ENCODE assay signal across 1 cellular context in the genomic region with DNA sequence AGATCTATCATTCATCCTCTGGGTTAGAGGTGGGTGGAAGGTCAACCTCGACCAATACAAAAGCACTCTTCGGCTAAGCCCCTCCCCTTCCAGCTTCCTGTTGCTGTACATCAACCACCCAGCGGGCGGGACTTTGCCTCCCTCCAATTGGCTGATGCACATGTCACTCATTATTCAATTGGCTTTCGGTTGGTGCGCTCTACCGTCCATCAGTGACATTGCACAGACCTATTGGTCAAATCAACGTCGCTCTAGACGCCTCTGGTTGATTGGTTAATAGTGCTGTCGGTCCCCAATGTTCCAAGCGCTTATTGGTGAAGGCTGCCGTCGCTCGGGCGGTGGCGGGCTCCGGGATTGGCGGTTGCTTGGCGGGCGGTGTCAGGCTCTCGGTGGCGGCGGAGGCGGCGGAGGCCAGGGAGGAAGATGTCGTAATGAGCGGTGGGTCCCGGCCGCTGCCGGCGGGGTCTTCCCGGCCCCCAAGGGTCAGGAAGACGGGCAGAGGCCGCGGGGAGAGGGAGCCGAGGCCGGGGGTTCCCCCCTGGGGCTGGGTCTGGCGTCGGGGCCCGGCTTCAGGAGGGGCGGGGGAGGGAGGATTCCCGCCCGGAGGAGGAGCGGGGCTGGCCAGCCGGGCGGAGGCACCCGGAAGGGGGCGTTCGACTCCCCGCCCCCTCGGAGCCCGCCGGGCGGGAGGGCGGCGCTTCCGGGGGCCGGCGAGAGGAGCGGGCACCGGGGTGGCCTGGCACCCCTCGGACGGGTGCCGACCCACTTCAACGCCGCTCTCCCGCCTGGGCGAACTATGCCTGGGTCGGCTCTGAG.
A peak's percentile ranks its signal among the peaks of the same experiment; 100 is the strongest.
TF ChIP-seq lines count a peak whose summit lies in the region.

A gene (plus strand): TSS at position 381 of the 816 bp plus-strand sequence. CDS start 51 bp downstream, at position 432.

TF ChIP-seq in K562, 482 proteins besides CTCF, POLR2A, EP300 and RAD21 (continued from another document and continues in another):
- TF ChIP-seq, protein P1, sequence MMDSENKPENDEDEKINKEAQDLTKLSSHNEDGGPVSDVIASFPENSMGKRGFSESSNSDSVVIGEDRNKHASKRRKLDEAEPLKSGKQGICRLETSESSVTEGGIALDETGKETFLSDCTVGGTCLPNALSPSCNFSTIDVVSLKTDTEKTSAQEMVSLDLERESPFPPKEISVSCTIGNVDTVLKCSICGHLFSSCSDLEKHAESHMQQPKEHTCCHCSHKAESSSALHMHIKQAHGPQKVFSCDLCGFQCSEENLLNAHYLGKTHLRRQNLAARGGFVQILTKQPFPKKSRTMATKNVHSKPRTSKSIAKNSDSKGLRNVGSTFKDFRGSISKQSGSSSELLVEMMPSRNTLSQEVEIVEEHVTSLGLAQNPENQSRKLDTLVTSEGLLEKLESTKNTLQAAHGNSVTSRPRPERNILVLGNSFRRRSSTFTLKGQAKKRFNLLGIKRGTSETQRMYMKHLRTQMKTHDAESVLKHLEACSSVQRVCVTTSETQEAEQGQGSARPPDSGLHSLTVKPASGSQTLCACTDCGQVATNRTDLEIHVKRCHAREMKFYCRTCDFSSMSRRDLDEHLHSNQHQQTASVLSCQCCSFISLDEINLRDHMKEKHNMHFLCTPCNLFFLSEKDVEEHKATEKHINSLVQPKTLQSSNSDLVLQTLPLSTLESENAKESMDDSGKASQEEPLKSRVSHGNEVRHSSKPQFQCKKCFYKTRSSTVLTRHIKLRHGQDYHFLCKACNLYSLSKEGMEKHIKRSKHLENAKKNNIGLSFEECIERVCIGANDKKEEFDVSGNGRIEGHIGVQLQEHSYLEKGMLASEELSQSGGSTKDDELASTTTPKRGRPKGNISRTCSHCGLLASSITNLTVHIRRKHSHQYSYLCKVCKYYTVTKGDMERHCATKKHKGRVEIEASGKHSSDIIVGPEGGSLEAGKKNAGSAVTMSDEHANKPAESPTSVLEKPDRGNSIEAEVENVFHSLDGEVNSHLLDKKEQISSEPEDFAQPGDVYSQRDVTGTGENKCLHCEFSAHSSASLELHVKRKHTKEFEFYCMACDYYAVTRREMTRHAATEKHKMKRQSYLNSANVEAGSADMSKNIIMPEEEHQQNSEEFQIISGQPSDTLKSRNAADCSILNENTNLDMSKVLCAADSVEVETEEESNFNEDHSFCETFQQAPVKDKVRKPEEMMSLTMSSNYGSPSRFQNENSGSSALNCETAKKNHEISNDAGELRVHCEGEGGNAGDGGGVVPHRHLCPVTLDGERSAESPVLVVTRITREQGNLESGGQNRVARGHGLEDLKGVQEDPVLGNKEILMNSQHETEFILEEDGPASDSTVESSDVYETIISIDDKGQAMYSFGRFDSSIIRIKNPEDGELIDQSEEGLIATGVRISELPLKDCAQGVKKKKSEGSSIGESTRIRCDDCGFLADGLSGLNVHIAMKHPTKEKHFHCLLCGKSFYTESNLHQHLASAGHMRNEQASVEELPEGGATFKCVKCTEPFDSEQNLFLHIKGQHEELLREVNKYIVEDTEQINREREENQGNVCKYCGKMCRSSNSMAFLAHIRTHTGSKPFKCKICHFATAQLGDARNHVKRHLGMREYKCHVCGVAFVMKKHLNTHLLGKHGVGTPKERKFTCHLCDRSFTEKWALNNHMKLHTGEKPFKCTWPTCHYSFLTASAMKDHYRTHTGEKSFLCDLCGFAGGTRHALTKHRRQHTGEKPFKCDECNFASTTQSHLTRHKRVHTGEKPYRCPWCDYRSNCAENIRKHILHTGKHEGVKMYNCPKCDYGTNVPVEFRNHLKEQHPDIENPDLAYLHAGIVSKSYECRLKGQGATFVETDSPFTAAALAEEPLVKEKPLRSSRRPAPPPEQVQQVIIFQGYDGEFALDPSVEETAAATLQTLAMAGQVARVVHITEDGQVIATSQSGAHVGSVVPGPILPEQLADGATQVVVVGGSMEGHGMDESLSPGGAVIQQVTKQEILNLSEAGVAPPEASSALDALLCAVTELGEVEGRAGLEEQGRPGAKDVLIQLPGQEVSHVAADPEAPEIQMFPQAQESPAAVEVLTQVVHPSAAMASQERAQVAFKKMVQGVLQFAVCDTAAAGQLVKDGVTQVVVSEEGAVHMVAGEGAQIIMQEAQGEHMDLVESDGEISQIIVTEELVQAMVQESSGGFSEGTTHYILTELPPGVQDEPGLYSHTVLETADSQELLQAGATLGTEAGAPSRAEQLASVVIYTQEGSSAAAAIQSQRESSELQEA (IDR thresholded peaks at IDR 0.05; ENCODE audit: low read depth), result no peak
- TF ChIP-seq, protein P2, sequence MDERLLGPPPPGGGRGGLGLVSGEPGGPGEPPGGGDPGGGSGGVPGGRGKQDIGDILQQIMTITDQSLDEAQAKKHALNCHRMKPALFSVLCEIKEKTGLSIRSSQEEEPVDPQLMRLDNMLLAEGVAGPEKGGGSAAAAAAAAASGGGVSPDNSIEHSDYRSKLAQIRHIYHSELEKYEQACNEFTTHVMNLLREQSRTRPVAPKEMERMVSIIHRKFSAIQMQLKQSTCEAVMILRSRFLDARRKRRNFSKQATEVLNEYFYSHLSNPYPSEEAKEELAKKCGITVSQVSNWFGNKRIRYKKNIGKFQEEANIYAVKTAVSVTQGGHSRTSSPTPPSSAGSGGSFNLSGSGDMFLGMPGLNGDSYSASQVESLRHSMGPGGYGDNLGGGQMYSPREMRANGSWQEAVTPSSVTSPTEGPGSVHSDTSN (CRISPR knock-in tag; IDR thresholded peaks at IDR 0.05; ENCODE audit: low read depth), result peak; percentile 100
- TF ChIP-seq, protein P2 (tag; conservative IDR thresholded peaks at IDR 0.05; ENCODE audit: low read depth), result peak; percentile 100
- no peak for TF ChIP-seq YBX1 (IDR thresholded peaks at IDR 0.05)
- peak; percentile 85 for TF ChIP-seq HMGN3 (IDR thresholded peaks at IDR 0.05; ENCODE audit: borderline replicate concordance, extremely low read depth, insufficient read length, low read depth, low read length)
- TF ChIP-seq, protein P3, sequence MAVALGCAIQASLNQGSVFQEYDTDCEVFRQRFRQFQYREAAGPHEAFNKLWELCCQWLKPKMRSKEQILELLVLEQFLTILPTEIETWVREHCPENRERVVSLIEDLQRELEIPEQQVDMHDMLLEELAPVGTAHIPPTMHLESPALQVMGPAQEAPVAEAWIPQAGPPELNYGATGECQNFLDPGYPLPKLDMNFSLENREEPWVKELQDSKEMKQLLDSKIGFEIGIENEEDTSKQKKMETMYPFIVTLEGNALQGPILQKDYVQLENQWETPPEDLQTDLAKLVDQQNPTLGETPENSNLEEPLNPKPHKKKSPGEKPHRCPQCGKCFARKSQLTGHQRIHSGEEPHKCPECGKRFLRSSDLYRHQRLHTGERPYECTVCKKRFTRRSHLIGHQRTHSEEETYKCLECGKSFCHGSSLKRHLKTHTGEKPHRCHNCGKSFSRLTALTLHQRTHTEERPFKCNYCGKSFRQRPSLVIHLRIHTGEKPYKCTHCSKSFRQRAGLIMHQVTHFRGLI (CRISPR knock-in tag; IDR thresholded peaks at IDR 0.05), result no peak
- no peak for TF ChIP-seq ZC3H11A (IDR thresholded peaks at IDR 0.05; ENCODE audit: low read depth, low read length)
- TF ChIP-seq ZNF197 (CRISPR knock-in tag; IDR thresholded peaks at IDR 0.05; ENCODE audit: low read depth), result no peak
- TF ChIP-seq, protein P4, sequence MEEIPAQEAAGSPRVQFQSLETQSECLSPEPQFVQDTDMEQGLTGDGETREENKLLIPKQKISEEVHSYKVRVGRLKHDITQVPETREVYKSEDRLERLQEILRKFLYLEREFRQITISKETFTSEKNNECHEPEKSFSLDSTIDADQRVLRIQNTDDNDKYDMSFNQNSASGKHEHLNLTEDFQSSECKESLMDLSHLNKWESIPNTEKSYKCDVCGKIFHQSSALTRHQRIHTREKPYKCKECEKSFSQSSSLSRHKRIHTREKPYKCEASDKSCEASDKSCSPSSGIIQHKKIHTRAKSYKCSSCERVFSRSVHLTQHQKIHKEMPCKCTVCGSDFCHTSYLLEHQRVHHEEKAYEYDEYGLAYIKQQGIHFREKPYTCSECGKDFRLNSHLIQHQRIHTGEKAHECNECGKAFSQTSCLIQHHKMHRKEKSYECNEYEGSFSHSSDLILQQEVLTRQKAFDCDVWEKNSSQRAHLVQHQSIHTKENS (CRISPR knock-in tag; IDR thresholded peaks at IDR 0.05), result no peak
- TF ChIP-seq ZEB2 (IDR thresholded peaks at IDR 0.05), result no peak
- TF ChIP-seq PHF20 (IDR thresholded peaks at IDR 0.05; ENCODE audit: partially characterized antibody), result peak; percentile 70
- TF ChIP-seq, protein P5, sequence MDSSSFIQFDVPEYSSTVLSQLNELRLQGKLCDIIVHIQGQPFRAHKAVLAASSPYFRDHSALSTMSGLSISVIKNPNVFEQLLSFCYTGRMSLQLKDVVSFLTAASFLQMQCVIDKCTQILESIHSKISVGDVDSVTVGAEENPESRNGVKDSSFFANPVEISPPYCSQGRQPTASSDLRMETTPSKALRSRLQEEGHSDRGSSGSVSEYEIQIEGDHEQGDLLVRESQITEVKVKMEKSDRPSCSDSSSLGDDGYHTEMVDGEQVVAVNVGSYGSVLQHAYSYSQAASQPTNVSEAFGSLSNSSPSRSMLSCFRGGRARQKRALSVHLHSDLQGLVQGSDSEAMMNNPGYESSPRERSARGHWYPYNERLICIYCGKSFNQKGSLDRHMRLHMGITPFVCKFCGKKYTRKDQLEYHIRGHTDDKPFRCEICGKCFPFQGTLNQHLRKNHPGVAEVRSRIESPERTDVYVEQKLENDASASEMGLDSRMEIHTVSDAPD (CRISPR knock-in tag; IDR thresholded peaks at IDR 0.05), result no peak
- peak; percentile 42; the same call in 1 of the 2 replicates for TF ChIP-seq PML (IDR thresholded peaks at IDR 0.05; ENCODE audit: low read length)
- TF ChIP-seq, protein P6, sequence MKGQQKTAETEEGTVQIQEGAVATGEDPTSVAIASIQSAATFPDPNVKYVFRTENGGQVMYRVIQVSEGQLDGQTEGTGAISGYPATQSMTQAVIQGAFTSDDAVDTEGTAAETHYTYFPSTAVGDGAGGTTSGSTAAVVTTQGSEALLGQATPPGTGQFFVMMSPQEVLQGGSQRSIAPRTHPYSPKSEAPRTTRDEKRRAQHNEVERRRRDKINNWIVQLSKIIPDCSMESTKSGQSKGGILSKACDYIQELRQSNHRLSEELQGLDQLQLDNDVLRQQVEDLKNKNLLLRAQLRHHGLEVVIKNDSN (CRISPR knock-in tag; IDR thresholded peaks at IDR 0.05), result no peak
- no peak for TF ChIP-seq SMAD2 (IDR thresholded peaks at IDR 0.05; ENCODE audit: low read depth, low read length)
- peak; percentile 83 for TF ChIP-seq CREB1 (IDR thresholded peaks at IDR 0.05)
- peak; percentile 95 for TF ChIP-seq CREB1 (CRISPR knock-in tag; IDR thresholded peaks at IDR 0.05)
- TF ChIP-seq ZNF140 (CRISPR knock-in tag; IDR thresholded peaks at IDR 0.05), result no peak
- TF ChIP-seq NCOR1 (IDR thresholded peaks at IDR 0.05), result no peak
- peak; percentile 46; the same call in 1 of the 2 replicates for TF ChIP-seq ESRRA (IDR thresholded peaks at IDR 0.05; ENCODE audit: borderline replicate concordance, low read depth)
- TF ChIP-seq, protein P7, sequence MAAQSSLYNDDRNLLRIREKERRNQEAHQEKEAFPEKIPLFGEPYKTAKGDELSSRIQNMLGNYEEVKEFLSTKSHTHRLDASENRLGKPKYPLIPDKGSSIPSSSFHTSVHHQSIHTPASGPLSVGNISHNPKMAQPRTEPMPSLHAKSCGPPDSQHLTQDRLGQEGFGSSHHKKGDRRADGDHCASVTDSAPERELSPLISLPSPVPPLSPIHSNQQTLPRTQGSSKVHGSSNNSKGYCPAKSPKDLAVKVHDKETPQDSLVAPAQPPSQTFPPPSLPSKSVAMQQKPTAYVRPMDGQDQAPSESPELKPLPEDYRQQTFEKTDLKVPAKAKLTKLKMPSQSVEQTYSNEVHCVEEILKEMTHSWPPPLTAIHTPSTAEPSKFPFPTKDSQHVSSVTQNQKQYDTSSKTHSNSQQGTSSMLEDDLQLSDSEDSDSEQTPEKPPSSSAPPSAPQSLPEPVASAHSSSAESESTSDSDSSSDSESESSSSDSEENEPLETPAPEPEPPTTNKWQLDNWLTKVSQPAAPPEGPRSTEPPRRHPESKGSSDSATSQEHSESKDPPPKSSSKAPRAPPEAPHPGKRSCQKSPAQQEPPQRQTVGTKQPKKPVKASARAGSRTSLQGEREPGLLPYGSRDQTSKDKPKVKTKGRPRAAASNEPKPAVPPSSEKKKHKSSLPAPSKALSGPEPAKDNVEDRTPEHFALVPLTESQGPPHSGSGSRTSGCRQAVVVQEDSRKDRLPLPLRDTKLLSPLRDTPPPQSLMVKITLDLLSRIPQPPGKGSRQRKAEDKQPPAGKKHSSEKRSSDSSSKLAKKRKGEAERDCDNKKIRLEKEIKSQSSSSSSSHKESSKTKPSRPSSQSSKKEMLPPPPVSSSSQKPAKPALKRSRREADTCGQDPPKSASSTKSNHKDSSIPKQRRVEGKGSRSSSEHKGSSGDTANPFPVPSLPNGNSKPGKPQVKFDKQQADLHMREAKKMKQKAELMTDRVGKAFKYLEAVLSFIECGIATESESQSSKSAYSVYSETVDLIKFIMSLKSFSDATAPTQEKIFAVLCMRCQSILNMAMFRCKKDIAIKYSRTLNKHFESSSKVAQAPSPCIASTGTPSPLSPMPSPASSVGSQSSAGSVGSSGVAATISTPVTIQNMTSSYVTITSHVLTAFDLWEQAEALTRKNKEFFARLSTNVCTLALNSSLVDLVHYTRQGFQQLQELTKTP (IDR thresholded peaks at IDR 0.05; ENCODE audit: low read depth in 1 of 2, partially characterized antibody in 2 of 2), result no peak
- TF ChIP-seq ZNF75A (CRISPR knock-in tag; IDR thresholded peaks at IDR 0.05), result no peak
- TF ChIP-seq HNRNPUL1 (IDR thresholded peaks at IDR 0.05; ENCODE audit: low read length), result no peak
- TF ChIP-seq FOXA3 (CRISPR knock-in tag; conservative IDR thresholded peaks at IDR 0.05 in 1 of 2, IDR thresholded peaks at IDR 0.05 in 1 of 2), result 0 out of 4 replicates have a peak, but pooled peaks of 1 of the 2 experiments have one; percentile 18
- TF ChIP-seq U2AF2 (optimal IDR thresholded peaks at IDR 0.05; ENCODE audit: low read depth, low read length), result no peak
- peak; percentile 38 for TF ChIP-seq U2AF1 (optimal IDR thresholded peaks at IDR 0.05; ENCODE audit: low read depth, low read length)
- TF ChIP-seq ZNF124 (CRISPR knock-in tag; IDR thresholded peaks at IDR 0.05), result no peak
- no peak for TF ChIP-seq ZNF174 (CRISPR knock-in tag; IDR thresholded peaks at IDR 0.05)
- TF ChIP-seq CHD2 (IDR thresholded peaks at IDR 0.05; ENCODE audit: low read depth, low read length), result peak; percentile 97
- TF ChIP-seq, protein P8, sequence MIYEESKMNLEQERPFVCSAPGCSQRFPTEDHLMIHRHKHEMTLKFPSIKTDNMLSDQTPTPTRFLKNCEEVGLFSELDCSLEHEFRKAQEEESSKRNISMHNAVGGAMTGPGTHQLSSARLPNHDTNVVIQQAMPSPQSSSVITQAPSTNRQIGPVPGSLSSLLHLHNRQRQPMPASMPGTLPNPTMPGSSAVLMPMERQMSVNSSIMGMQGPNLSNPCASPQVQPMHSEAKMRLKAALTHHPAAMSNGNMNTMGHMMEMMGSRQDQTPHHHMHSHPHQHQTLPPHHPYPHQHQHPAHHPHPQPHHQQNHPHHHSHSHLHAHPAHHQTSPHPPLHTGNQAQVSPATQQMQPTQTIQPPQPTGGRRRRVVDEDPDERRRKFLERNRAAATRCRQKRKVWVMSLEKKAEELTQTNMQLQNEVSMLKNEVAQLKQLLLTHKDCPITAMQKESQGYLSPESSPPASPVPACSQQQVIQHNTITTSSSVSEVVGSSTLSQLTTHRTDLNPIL (CRISPR knock-in tag; IDR thresholded peaks at IDR 0.05), result no peak
- TF ChIP-seq MTA3 (IDR thresholded peaks at IDR 0.05; ENCODE audit: borderline replicate concordance), result peak; percentile 96; the same call in 1 of the 2 replicates
- TF ChIP-seq GATA2 (CRISPR knock-in tag; IDR thresholded peaks at IDR 0.05), result no peak
